1 cellular context compared by ENCODE assay signal in the genomic region with DNA sequence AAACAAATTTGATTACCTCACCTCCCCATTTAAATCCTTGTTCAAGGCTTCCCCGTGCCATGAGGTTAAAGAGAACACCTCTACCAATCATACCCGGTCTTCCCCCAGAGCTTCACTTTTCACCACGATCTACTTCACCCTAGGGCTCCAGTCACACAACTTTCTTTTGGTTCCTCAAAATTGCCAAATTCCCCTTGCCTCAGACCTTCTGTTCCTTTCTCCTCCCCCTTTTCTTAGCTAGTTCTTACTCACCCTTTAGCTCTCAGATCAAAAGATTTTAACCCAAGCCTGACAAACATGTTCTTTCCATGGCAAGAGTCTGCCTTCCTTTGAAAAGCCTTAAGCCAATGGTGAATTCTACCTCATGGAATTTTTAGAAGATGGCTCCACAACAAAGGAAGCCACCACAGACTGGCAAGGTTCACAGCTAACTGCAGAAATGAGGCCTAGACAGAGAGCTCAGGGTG.
TF ChIP-seq lines count a peak whose summit lies in the region.

No MANE protein-coding gene starts in this region.

TF ChIP-seq in GM12878, 131 proteins besides CTCF, POLR2A, EP300 and RAD21 (continued from another document and continues in another):
- TF ChIP-seq, protein P1, sequence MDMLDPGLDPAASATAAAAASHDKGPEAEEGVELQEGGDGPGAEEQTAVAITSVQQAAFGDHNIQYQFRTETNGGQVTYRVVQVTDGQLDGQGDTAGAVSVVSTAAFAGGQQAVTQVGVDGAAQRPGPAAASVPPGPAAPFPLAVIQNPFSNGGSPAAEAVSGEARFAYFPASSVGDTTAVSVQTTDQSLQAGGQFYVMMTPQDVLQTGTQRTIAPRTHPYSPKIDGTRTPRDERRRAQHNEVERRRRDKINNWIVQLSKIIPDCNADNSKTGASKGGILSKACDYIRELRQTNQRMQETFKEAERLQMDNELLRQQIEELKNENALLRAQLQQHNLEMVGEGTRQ (IDR thresholded peaks at IDR 0.05; ENCODE audit: borderline replicate concordance, low read depth, low read length): no peak
- TF ChIP-seq GABPA (IDR thresholded peaks at IDR 0.05; ENCODE audit: low read depth) (peak; percentile 64; the same call in 1 of the 2 replicates), SP1 (IDR thresholded peaks at IDR 0.05; ENCODE audit: low read depth, low read length) (peak; percentile 76), DPF2 (IDR thresholded peaks at IDR 0.05) (peak; percentile 93), PAX5 (IDR thresholded peaks at IDR 0.05; ENCODE audit: borderline replicate concordance, low read depth, low read length) (peak; percentile 95), ZNF207 (IDR thresholded peaks at IDR 0.05; ENCODE audit: borderline replicate concordance) (no peak), CHD2 (IDR thresholded peaks at IDR 0.05; ENCODE audit: borderline replicate concordance, low read depth, low read length) (peak; percentile 81; the same call in 1 of the 2 replicates), HCFC1 (IDR thresholded peaks at IDR 0.05; ENCODE audit: low read length) (no peak), JUNB (IDR thresholded peaks at IDR 0.05) (peak; percentile 93), ESRRA (IDR thresholded peaks at IDR 0.05; ENCODE audit: low read length) (no peak), EED (IDR thresholded peaks at IDR 0.05; ENCODE audit: low read depth) (peak; percentile 99), FOXM1 (IDR thresholded peaks at IDR 0.05; ENCODE audit: low read depth, low read length) (peak; percentile 99), FOXK2 (IDR thresholded peaks at IDR 0.05) (no peak), ZNF217 (IDR thresholded peaks at IDR 0.05) (peak; percentile 27; the same call in 1 of the 2 replicates), SREBF2 (IDR thresholded peaks at IDR 0.05; ENCODE audit: low read length) (no peak), MXI1 (IDR thresholded peaks at IDR 0.05; ENCODE audit: low read depth, low read length) (peak; percentile 89), MEF2B (IDR thresholded peaks at IDR 0.05; ENCODE audit: partially characterized antibody, poor library complexity, severe bottlenecking) (peak; percentile 85), POLR2AphosphoS5 (IDR thresholded peaks at IDR 0.05; ENCODE audit: low read length) (peak; percentile 71), ATF7 (IDR thresholded peaks at IDR 0.05; ENCODE audit: low read depth) (peak; percentile 98), SRF (IDR thresholded peaks at IDR 0.05; ENCODE audit: low read depth in 2 of 2, low read length in 2 of 2) (no peak), STAT1 (conservative IDR thresholded peaks at IDR 0.05) (no peak), TAF1 (IDR thresholded peaks at IDR 0.05; ENCODE audit: borderline replicate concordance, low read depth, low read length) (no peak; the same call in 1 of the 2 replicates), BRCA1 (IDR thresholded peaks at IDR 0.05; ENCODE audit: low read depth, low read length) (no peak), SUZ12 (IDR thresholded peaks at IDR 0.05; ENCODE audit: unreplicated experiment) (no peak), NR2F1 (conservative IDR thresholded peaks at IDR 0.05) (peak; percentile 90), BMI1 (IDR thresholded peaks at IDR 0.05; ENCODE audit: borderline replicate concordance) (peak; percentile 86), RUNX3 (IDR thresholded peaks at IDR 0.05; ENCODE audit: low read length) (peak; percentile 98), EGR1 (IDR thresholded peaks at IDR 0.05; ENCODE audit: borderline replicate concordance in 1 of 2, low read depth in 2 of 2, low read length in 2 of 2) (no peak), HDAC6 (IDR thresholded peaks at IDR 0.05; ENCODE audit: unreplicated experiment) (no peak), NRF1 (conservative IDR thresholded peaks at IDR 0.05; ENCODE audit: low read depth, low read length) (no peak), SMAD5 (IDR thresholded peaks at IDR 0.05; ENCODE audit: low read depth) (no peak), ZNF24 (IDR thresholded peaks at IDR 0.05) (peak; percentile 58; the same call in 1 of the 2 replicates), YBX1 (IDR thresholded peaks at IDR 0.05) (no peak), BCL11A (IDR thresholded peaks at IDR 0.05; ENCODE audit: low read depth, low read length) (peak; percentile 98), POU2F2 (IDR thresholded peaks at IDR 0.05; ENCODE audit: borderline replicate concordance, low read depth, low read length) (peak; percentile 76; the same call in 2 of the 3 replicates)
- TF ChIP-seq, protein P2, sequence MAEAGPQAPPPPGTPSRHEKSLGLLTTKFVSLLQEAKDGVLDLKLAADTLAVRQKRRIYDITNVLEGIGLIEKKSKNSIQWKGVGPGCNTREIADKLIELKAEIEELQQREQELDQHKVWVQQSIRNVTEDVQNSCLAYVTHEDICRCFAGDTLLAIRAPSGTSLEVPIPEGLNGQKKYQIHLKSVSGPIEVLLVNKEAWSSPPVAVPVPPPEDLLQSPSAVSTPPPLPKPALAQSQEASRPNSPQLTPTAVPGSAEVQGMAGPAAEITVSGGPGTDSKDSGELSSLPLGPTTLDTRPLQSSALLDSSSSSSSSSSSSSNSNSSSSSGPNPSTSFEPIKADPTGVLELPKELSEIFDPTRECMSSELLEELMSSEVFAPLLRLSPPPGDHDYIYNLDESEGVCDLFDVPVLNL (IDR thresholded peaks at IDR 0.05; ENCODE audit: low read depth, low read length): no peak
- TF ChIP-seq, protein P3, sequence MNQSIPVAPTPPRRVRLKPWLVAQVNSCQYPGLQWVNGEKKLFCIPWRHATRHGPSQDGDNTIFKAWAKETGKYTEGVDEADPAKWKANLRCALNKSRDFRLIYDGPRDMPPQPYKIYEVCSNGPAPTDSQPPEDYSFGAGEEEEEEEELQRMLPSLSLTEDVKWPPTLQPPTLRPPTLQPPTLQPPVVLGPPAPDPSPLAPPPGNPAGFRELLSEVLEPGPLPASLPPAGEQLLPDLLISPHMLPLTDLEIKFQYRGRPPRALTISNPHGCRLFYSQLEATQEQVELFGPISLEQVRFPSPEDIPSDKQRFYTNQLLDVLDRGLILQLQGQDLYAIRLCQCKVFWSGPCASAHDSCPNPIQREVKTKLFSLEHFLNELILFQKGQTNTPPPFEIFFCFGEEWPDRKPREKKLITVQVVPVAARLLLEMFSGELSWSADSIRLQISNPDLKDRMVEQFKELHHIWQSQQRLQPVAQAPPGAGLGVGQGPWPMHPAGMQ (IDR thresholded peaks at IDR 0.05; ENCODE audit: borderline replicate concordance): no peak
- TF ChIP-seq, protein P4, sequence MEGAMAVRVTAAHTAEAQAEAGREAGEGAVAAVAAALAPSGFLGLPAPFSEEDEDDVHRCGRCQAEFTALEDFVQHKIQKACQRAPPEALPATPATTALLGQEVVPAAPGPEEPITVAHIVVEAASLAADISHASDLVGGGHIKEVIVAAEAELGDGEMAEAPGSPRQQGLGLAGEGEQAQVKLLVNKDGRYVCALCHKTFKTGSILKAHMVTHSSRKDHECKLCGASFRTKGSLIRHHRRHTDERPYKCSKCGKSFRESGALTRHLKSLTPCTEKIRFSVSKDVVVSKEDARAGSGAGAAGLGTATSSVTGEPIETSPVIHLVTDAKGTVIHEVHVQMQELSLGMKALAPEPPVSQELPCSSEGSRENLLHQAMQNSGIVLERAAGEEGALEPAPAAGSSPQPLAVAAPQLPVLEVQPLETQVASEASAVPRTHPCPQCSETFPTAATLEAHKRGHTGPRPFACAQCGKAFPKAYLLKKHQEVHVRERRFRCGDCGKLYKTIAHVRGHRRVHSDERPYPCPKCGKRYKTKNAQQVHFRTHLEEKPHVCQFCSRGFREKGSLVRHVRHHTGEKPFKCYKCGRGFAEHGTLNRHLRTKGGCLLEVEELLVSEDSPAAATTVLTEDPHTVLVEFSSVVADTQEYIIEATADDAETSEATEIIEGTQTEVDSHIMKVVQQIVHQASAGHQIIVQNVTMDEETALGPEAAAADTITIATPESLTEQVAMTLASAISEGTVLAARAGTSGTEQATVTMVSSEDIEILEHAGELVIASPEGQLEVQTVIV (IDR thresholded peaks at IDR 0.05; ENCODE audit: borderline replicate concordance, partially characterized antibody): no peak
- TF ChIP-seq, protein P5, sequence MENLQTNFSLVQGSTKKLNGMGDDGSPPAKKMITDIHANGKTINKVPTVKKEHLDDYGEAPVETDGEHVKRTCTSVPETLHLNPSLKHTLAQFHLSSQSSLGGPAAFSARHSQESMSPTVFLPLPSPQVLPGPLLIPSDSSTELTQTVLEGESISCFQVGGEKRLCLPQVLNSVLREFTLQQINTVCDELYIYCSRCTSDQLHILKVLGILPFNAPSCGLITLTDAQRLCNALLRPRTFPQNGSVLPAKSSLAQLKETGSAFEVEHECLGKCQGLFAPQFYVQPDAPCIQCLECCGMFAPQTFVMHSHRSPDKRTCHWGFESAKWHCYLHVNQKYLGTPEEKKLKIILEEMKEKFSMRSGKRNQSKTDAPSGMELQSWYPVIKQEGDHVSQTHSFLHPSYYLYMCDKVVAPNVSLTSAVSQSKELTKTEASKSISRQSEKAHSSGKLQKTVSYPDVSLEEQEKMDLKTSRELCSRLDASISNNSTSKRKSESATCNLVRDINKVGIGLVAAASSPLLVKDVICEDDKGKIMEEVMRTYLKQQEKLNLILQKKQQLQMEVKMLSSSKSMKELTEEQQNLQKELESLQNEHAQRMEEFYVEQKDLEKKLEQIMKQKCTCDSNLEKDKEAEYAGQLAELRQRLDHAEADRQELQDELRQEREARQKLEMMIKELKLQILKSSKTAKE (IDR thresholded peaks at IDR 0.05; ENCODE audit: low read depth, poor library complexity, severe bottlenecking): peak; percentile 97
- TF ChIP-seq, protein P6, sequence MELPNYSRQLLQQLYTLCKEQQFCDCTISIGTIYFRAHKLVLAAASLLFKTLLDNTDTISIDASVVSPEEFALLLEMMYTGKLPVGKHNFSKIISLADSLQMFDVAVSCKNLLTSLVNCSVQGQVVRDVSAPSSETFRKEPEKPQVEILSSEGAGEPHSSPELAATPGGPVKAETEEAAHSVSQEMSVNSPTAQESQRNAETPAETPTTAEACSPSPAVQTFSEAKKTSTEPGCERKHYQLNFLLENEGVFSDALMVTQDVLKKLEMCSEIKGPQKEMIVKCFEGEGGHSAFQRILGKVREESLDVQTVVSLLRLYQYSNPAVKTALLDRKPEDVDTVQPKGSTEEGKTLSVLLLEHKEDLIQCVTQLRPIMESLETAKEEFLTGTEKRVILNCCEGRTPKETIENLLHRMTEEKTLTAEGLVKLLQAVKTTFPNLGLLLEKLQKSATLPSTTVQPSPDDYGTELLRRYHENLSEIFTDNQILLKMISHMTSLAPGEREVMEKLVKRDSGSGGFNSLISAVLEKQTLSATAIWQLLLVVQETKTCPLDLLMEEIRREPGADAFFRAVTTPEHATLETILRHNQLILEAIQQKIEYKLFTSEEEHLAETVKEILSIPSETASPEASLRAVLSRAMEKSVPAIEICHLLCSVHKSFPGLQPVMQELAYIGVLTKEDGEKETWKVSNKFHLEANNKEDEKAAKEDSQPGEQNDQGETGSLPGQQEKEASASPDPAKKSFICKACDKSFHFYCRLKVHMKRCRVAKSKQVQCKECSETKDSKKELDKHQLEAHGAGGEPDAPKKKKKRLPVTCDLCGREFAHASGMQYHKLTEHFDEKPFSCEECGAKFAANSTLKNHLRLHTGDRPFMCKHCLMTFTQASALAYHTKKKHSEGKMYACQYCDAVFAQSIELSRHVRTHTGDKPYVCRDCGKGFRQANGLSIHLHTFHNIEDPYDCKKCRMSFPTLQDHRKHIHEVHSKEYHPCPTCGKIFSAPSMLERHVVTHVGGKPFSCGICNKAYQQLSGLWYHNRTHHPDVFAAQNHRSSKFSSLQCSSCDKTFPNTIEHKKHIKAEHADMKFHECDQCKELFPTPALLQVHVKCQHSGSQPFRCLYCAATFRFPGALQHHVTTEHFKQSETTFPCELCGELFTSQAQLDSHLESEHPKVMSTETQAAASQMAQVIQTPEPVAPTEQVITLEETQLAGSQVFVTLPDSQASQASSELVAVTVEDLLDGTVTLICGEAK (IDR thresholded peaks at IDR 0.05; ENCODE audit: borderline replicate concordance): no peak; the same call in 1 of the 2 replicates
- TF ChIP-seq, protein P7, sequence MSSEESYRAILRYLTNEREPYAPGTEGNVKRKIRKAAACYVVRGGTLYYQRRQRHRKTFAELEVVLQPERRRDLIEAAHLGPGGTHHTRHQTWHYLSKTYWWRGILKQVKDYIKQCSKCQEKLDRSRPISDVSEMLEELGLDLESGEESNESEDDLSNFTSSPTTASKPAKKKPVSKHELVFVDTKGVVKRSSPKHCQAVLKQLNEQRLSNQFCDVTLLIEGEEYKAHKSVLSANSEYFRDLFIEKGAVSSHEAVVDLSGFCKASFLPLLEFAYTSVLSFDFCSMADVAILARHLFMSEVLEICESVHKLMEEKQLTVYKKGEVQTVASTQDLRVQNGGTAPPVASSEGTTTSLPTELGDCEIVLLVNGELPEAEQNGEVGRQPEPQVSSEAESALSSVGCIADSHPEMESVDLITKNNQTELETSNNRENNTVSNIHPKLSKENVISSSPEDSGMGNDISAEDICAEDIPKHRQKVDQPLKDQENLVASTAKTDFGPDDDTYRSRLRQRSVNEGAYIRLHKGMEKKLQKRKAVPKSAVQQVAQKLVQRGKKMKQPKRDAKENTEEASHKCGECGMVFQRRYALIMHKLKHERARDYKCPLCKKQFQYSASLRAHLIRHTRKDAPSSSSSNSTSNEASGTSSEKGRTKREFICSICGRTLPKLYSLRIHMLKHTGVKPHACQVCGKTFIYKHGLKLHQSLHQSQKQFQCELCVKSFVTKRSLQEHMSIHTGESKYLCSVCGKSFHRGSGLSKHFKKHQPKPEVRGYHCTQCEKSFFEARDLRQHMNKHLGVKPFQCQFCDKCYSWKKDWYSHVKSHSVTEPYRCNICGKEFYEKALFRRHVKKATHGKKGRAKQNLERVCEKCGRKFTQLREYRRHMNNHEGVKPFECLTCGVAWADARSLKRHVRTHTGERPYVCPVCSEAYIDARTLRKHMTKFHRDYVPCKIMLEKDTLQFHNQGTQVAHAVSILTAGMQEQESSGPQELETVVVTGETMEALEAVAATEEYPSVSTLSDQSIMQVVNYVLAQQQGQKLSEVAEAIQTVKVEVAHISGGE (CRISPR knock-in tag; IDR thresholded peaks at IDR 0.05): no peak
- TF ChIP-seq, protein P8, sequence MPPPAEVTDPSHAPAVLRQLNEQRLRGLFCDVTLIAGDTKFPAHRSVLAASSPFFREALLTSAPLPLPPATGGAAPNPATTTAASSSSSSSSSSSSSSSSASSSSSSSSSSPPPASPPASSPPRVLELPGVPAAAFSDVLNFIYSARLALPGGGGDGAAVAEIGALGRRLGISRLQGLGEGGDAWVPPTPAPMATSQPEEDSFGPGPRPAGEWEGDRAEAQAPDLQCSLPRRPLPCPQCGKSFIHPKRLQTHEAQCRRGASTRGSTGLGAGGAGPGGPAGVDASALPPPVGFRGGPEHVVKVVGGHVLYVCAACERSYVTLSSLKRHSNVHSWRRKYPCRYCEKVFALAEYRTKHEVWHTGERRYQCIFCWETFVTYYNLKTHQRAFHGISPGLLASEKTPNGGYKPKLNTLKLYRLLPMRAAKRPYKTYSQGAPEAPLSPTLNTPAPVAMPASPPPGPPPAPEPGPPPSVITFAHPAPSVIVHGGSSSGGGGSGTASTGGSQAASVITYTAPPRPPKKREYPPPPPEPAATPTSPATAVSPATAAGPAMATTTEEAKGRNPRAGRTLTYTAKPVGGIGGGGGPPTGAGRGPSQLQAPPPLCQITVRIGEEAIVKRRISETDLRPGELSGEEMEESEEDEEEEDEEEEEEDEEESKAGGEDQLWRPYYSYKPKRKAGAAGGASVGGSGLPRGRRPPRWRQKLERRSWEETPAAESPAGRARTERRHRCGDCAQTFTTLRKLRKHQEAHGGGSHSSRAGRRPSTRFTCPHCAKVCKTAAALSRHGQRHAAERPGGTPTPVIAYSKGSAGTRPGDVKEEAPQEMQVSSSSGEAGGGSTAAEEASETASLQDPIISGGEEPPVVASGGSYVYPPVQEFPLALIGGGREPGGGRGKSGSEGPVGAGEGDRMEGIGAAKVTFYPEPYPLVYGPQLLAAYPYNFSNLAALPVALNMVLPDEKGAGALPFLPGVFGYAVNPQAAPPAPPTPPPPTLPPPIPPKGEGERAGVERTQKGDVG (CRISPR knock-in tag; IDR thresholded peaks at IDR 0.05): no peak
